Comparison of ENCODE assay signal across 9 cellular contexts in the genomic region with DNA sequence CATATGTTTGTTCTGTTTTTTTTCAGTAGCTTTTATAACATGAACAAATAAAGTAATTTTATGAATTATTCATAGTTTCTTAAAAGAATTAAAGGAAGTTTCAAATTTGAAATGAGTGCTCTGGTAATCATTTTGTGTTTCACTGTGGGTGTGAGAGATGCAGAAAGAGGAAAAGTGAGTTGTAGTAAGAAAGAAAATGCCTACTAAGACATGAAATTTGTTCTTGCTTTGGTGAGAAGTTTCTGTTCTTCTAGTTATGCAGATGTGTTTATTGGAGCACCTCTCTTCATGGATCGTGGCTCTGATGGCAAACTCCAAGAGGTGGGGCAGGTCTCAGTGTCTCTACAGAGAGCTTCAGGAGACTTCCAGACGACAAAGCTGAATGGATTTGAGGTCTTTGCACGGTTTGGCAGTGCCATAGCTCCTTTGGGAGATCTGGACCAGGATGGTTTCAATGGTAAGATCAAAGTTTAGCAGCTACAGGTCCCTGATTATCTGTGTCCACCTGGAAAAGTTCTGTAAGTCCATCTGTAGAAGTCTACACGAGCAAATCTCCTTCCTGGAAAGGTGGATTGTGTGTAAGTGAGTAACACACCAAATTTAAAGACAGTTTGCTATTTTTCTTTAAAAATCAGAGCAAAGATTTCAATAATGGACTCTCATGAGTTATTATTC. TPM values are rescaled to one million over a fixed set of nuclear protein-coding genes. Genes with fewer than 3 reads are reported as not detected.
DNase-seq lines count a peak whose midpoint lies in the region; ATAC-seq and TF ChIP-seq lines count a peak whose summit lies in the region.
"Had no signal": no experiment of that assay in that cellular context is flagged by ENCODE, and none has a peak within 500 bp of the region (broad histone marks: within the 10 kb centered on the region; RNA-seq: fewer than 3 reads in every experiment).

No MANE protein-coding gene starts in this region.

- no peaks in the 10 kb centered on the region for H3K27me3 ChIP-seq in Karpas-422 (ENCODE audit: low read length)

- no peak overlapping the region for H3K27ac ChIP-seq in Karpas-422 (ENCODE audit: low read length)
- H3K27ac ChIP-seq: VCaP had no signal

- H2AFZ ChIP-seq in Karpas-422 (ENCODE audit: low read length) = peak overlapping the region; percentile 66; the same call in 1 of the 2 replicates

- peaks cover 9% of the 10 kb centered on the region for H3K4me1 Mint-ChIP-seq in mesothelial cell of epicardium
- no peaks in the 10 kb centered on the region for H3K4me1 Mint-ChIP-seq in effector memory CD8-positive, alpha-beta T cell (ENCODE audit: low read depth in 2 of 2)

- no peaks in the 10 kb centered on the region for H3K4me1 ChIP-seq in Karpas-422 (ENCODE audit: low read length)

- no peaks in the 10 kb centered on the region for H4K20me1 ChIP-seq in Karpas-422 (ENCODE audit: insufficient read depth, low read depth, low read length)

- peak overlapping the region; percentile 28 for H3K27ac Mint-ChIP-seq in mesothelial cell of epicardium
- H3K27ac Mint-ChIP-seq in effector memory CD8-positive, alpha-beta T cell = no peak overlapping the region
- H3K27ac Mint-ChIP-seq: stimulated activated naive CD8-positive, alpha-beta T cell treated with anti-CD3 and anti-CD28 coated beads, Interleukin-15, Interleukin-2, amounts not matched to agents 100 ng/mL and 50 ng/mL, for 24 hours had no signal

- no peaks in the 10 kb centered on the region for H3K36me3 ChIP-seq in Karpas-422 (ENCODE audit: insufficient read depth, low read length)

- no peaks in the 10 kb centered on the region for H3K79me2 ChIP-seq in Karpas-422 (ENCODE audit: low read length)

- DNase-seq in Karpas-422 = no peak
- no peak for DNase-seq in mesothelial cell of epicardium (ENCODE audit: low spot score in 2 of 2, unreplicated experiment in 2 of 2)
- no peak for DNase-seq in SK-N-DZ (ENCODE audit: low spot score)
- DNase-seq in DMS114 treated with DMSO at 0.1 percent for 48 hours (lab: John Stamatoyannopoulos, UW; ENCODE audit: unreplicated experiment) = no peak
- DNase-seq in effector memory CD8-positive, alpha-beta T cell = no peak

- no peak overlapping the region for H3K9ac ChIP-seq in Karpas-422 (ENCODE audit: low read length)

- no peak overlapping the region for H3K4me3 ChIP-seq in Karpas-422 (ENCODE audit: low read length)

- no peaks in the 10 kb centered on the region for H3K9me3 ChIP-seq in Karpas-422 (ENCODE audit: low read length)

- H3K9me2 ChIP-seq in Karpas-422 (replicated peaks; ENCODE audit: insufficient read depth, low read length) = no peaks in the 10 kb centered on the region

- no peak overlapping the region for H3K4me3 Mint-ChIP-seq in mesothelial cell of epicardium
- no peak overlapping the region for H3K4me3 Mint-ChIP-seq in effector memory CD8-positive, alpha-beta T cell
- H3K4me3 Mint-ChIP-seq: stimulated activated naive CD8-positive, alpha-beta T cell treated with anti-CD3 and anti-CD28 coated beads, Interleukin-15, Interleukin-2, amounts not matched to agents 100 ng/mL and 50 ng/mL, for 24 hours had no signal

- H3K4me2 ChIP-seq in Karpas-422 (ENCODE audit: low read depth, low read length, poor library complexity, severe bottlenecking) = no peak overlapping the region

- TF ChIP-seq CTCF in mesothelial cell of epicardium (IDR thresholded peaks at IDR 0.05; ENCODE audit: unreplicated experiment) = no peak

- H3K27me3 Mint-ChIP-seq in mesothelial cell of epicardium (ENCODE audit: low read depth) = no peaks in the 10 kb centered on the region
- H3K27me3 Mint-ChIP-seq in effector memory CD8-positive, alpha-beta T cell = no peaks in the 10 kb centered on the region
- H3K27me3 Mint-ChIP-seq: stimulated activated naive CD8-positive, alpha-beta T cell treated with anti-CD3 and anti-CD28 coated beads, Interleukin-15, Interleukin-2, amounts not matched to agents 100 ng/mL and 50 ng/mL, for 24 hours had no signal

- H3K9me3 Mint-ChIP-seq in mesothelial cell of epicardium = no peaks in the 10 kb centered on the region
- no peaks in the 10 kb centered on the region for H3K9me3 Mint-ChIP-seq in effector memory CD8-positive, alpha-beta T cell
- H3K9me3 Mint-ChIP-seq: stimulated activated naive CD8-positive, alpha-beta T cell treated with anti-CD3 and anti-CD28 coated beads, Interleukin-15, Interleukin-2, amounts not matched to agents 100 ng/mL and 50 ng/mL, for 24 hours had no signal

- H3K36me3 Mint-ChIP-seq in mesothelial cell of epicardium = peaks cover 34% of the 10 kb centered on the region
- H3K36me3 Mint-ChIP-seq in effector memory CD8-positive, alpha-beta T cell (ENCODE audit: insufficient read depth) = peaks cover 15% of the 10 kb centered on the region

- ATAC-seq in GM19043 (IDR thresholded peaks at IDR 0.05; ENCODE audit: low read depth, unreplicated experiment) (peak; percentile 14), HG02623 (IDR thresholded peaks at IDR 0.05; ENCODE audit: unreplicated experiment) (peak; percentile 4)
- ATAC-seq in effector memory CD8-positive, alpha-beta T cell (replicated peaks) = no peak

RNA-seq across cellular contexts. Expression of a gene that starts 51.4 kb away (rescaled TPM):
- 3.4 and 4.9 TPM in 2 replicates for total RNA-seq in Karpas-422 (2014; rRNA removed; shearing (Covaris generic); ENCODE audit: low replicate concordance)
- total RNA-seq in mesothelial cell of epicardium = 93.3 to 112 TPM (median 100 TPM) in 3 replicates
- polyA plus RNA-seq in SK-N-DZ (2014; cell fraction: cytosol; rRNA removed) = 38.1 and 45.0 TPM in 2 replicates
- 48.4 and 55.6 TPM in 2 replicates for polyA plus RNA-seq in SK-N-DZ (2014; cell fraction: nucleus; rRNA removed)

RNA-seq across cellular contexts. Expression of a gene that starts 52.6 kb away (rescaled TPM):
- total RNA-seq in Karpas-422 (2014; rRNA removed; shearing (Covaris generic); ENCODE audit: low replicate concordance) = 0.04 TPM in 1 of 2 replicates, not detected in the other
- total RNA-seq in mesothelial cell of epicardium = 17.2 to 21.4 TPM (median 19.7 TPM) in 3 replicates
- polyA plus RNA-seq in SK-N-DZ (2014; cell fraction: cytosol; rRNA removed) = 7.8 and 8.4 TPM in 2 replicates
- 7.9 and 8.5 TPM in 2 replicates for polyA plus RNA-seq in SK-N-DZ (2014; cell fraction: nucleus; rRNA removed)

Comparison
In these comparisons a context has a peak if more than half of its experiments do, and no peak if none do; other contexts are left out.
1. RNA of a gene that starts 51.4 kb away (total RNA-seq): 93.3 to 112 TPM in mesothelial cell of epicardium; 3.4 to 4.9 TPM in Karpas-422; every median in the first group is over 10 times any median in the second.
2. RNA of a gene that starts 52.6 kb away (total RNA-seq): 17.2 to 21.4 TPM in mesothelial cell of epicardium; 0.04 TPM in Karpas-422; every median in the first group is over 10 times any median in the second.